8 cellular contexts compared by ENCODE assay signal in the genomic region with DNA sequence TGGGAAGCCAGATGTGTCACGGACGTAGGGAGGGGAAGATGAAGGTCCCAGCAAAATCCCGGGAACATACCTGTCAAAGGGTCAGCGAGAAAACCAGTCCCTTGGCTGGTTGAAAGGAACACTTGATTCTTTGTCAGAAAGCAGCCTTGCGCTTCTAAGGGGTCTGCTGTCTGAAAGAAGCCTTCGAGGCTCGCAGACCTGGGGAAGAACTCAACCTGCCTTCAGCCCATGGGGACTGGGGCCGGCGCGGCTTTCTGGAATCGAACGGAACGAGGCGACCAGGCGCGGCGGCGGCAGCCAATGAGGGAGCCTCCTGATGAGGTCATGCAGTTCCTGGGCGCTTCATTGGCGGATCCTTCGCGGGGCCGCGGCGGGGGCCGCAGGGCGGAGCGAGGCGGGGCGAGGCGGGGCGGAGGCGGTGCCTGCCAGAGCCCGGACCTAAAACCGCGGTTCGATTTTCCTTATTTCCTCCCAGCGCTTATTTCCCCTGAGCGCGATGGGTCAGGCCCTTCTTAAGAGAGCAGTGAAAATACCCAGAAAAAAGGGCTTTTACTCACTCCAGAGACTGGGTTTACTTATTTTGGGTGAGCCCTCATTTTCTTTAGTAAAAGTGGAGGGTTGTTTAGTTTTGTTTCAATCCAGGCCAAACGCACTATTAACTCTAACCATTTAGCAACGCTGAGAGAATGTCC. TPM values are rescaled to one million over a fixed set of nuclear protein-coding genes. Genes with fewer than 3 reads are reported as not detected.
A peak's percentile ranks its signal among the peaks of the same experiment; 100 is the strongest.
DNase-seq lines count a peak whose midpoint lies in the region; ATAC-seq and TF ChIP-seq lines count a peak whose summit lies in the region.

No MANE protein-coding gene starts in this region.

- H3K9me3 ChIP-seq in AG04450 (ENCODE audit: control insufficient read depth, insufficient read depth, low read length): peaks cover 11% of the 10 kb centered on the region

- TF ChIP-seq CTCF in AG04450 (IDR thresholded peaks at IDR 0.05; ENCODE audit: low read depth, low read length): no peak
- TF ChIP-seq CTCF in choroid plexus epithelial cell (conservative IDR thresholded peaks at IDR 0.05; ENCODE audit: low read depth, low read length): no peak

- DNase-seq in AG04450 (ENCODE audit: low read depth, low spot score) (peak; percentile 26), NCI-H345 (lab: John Stamatoyannopoulos, UW) (peak; percentile 95), choroid plexus epithelial cell (ENCODE audit: low read depth) (peak; percentile 82), kidney glomerular epithelial cell (lab: John Stamatoyannopoulos, UW) (peak; percentile 78)
- peak; percentile 87 to 88 for DNase-seq in activated CD4-positive, alpha-beta T cell treated with anti-CD3 and anti-CD28 coated beads for 4 hours
- peak; percentile 94 for DNase-seq in stimulated activated CD4-positive, alpha-beta T cell treated with anti-CD3 and anti-CD28 coated beads, Interleukin-15, amount 100 ng/mL, for 24 hours

- POLR2A ChIA-PET in AG04450 (lab: Yijun Ruan, JAX): no interaction called here

- peaks cover 11% of the 10 kb centered on the region for H3K27me3 ChIP-seq in AG04450 (ENCODE audit: control insufficient read depth, insufficient read depth, low read length)

- H3K27ac ChIP-seq in AG04450 (ENCODE audit: low read depth, low read length): no peak overlapping the region

- CTCF ChIA-PET in AG04450 (lab: Charles Lee): interaction anchor here (0.8 to 1.1 kb wide), 2 partner anchors 11 to 12 kb away, joined by 4 read pairs; no protein-coding TSS in a partner anchor

- ATAC-seq in GM19023 (IDR thresholded peaks at IDR 0.05; ENCODE audit: unreplicated experiment) (peak; percentile 99), HG03196 (IDR thresholded peaks at IDR 0.05; ENCODE audit: unreplicated experiment) (peak; percentile 98)

- H3K4me3 ChIP-seq in AG04450 (ENCODE audit: low read depth, low read length): peak overlapping the region; percentile 55
- peak overlapping the region; percentile 46 for H3K4me3 ChIP-seq in choroid plexus epithelial cell (ENCODE audit: low read depth, low read length)

RNA-seq across cellular contexts. Expression of a gene that starts 11.8 kb away (rescaled TPM):
- polyA plus RNA-seq in AG04450 (2011; rRNA removed): 36.0 and 37.7 TPM in 2 replicates
- polyA minus RNA-seq in AG04450 (2011; rRNA and poly(A)+ RNA removed): 60.6 and 66.7 TPM in 2 replicates

Comparison
In these comparisons a context has a peak if more than half of its experiments do, and no peak if none do; other contexts are left out.
1. DNase-seq: peak in every context shown above with its lines; median percentile 95 in NCI-H345; 94 in stimulated activated CD4-positive, alpha-beta T cell treated with anti-CD3 and anti-CD28 coated beads, Interleukin-15, amount 100 ng/mL, for 24 hours; 88 in activated CD4-positive, alpha-beta T cell treated with anti-CD3 and anti-CD28 coated beads for 4 hours; 82 in choroid plexus epithelial cell; 78 in kidney glomerular epithelial cell; 26 in AG04450.